ENCODE assay signal across 8 cellular contexts in genomic region chr19:52897149-52897935, GRCh38. TPM values are rescaled to one million over a fixed set of nuclear protein-coding genes. Genes with fewer than 3 reads are reported as not detected.
DNase-seq lines count a peak whose midpoint lies in the region; ATAC-seq lines count a peak whose summit lies in the region.

TSS of gene ZNF320 (minus strand) at chr19:52897635. CDS start at chr19:52890255, 7,380 bp downstream.

- CTCF ChIA-PET in activated CD4-positive, alpha-beta memory T cell treated with anti-CD3 and anti-CD28 coated beads, Interleukin-2, amount 10 ng/mL, durations not matched to agents 7 days and 5 days (lab: Charles Lee): no interaction called here

- H3K27me3 Mint-ChIP-seq in activated CD4-positive, alpha-beta memory T cell treated with anti-CD3 and anti-CD28 coated beads, Interleukin-2, amount 10 ng/mL, durations not matched to agents 7 days and 5 days: no peaks in the 10 kb centered on the region

- ATAC-seq in GM18858 (IDR thresholded peaks at IDR 0.05; ENCODE audit: unreplicated experiment) (peak; percentile 87), HG03097 (IDR thresholded peaks at IDR 0.05; ENCODE audit: low FRiP score, unreplicated experiment) (peak; percentile 98)

- H3K4me3 Mint-ChIP-seq in activated CD4-positive, alpha-beta memory T cell treated with anti-CD3 and anti-CD28 coated beads, Interleukin-2, amount 10 ng/mL, durations not matched to agents 7 days and 5 days: peak within 1 kb of the TSS; percentile 89

- peaks cover 27% of the 10 kb centered on the region for H3K9me3 Mint-ChIP-seq in activated CD4-positive, alpha-beta memory T cell treated with anti-CD3 and anti-CD28 coated beads, Interleukin-2, amount 10 ng/mL, durations not matched to agents 7 days and 5 days

- POLR2A ChIA-PET in activated CD4-positive, alpha-beta memory T cell treated with anti-CD3 and anti-CD28 coated beads, Interleukin-2, amount 10 ng/mL, durations not matched to agents 7 days and 5 days (lab: Charles Lee): interaction anchor here (0.6 kb wide), 1 partner anchor 1240 kb away, joined by 3 read pairs; no protein-coding TSS in a partner anchor

- H3K36me3 Mint-ChIP-seq in activated CD4-positive, alpha-beta memory T cell treated with anti-CD3 and anti-CD28 coated beads, Interleukin-2, amount 10 ng/mL, durations not matched to agents 7 days and 5 days (ENCODE audit: low read depth): peaks cover 46% of the 10 kb centered on the region

- peaks cover 12% of the 10 kb centered on the region for H3K4me1 Mint-ChIP-seq in activated CD4-positive, alpha-beta memory T cell treated with anti-CD3 and anti-CD28 coated beads, Interleukin-2, amount 10 ng/mL, durations not matched to agents 7 days and 5 days

- DNase-seq in 8988T (peak; percentile 65), NCI-H345 (lab: John Stamatoyannopoulos, UW) (peak; percentile 89), ecto neural progenitor cell (ENCODE audit: low spot score) (peak; percentile 97), medulla oblongata (ENCODE audit: extremely low spot score) (peak; percentile 98)
- DNase-seq in activated CD4-positive, alpha-beta memory T cell treated with anti-CD3 and anti-CD28 coated beads, Interleukin-2, amount 10 ng/mL, durations not matched to agents 7 days and 5 days: peak; percentile 93
- peak; percentile 74 to 91 (median 88) for DNase-seq in stimulated activated CD4-positive, alpha-beta T cell treated with anti-CD3 and anti-CD28 coated beads, TNF-alpha, amount 100 ng/mL, for 48 hours (ENCODE audit: low read depth in 3 of 3)

- H3K27ac Mint-ChIP-seq in activated CD4-positive, alpha-beta memory T cell treated with anti-CD3 and anti-CD28 coated beads, Interleukin-2, amount 10 ng/mL, durations not matched to agents 7 days and 5 days: peak within 1 kb of the TSS; percentile 83

RNA-seq across cellular contexts. Expression of gene ZNF320, which starts in this region (rescaled TPM):
- total RNA-seq in activated CD4-positive, alpha-beta memory T cell treated with anti-CD3 and anti-CD28 coated beads, Interleukin-2, amount 10 ng/mL, durations not matched to agents 7 days and 5 days: 1 to 10 TPM; 4.0 to 4.1 TPM

Comparison
In these comparisons a context has a peak if more than half of its experiments do, and no peak if none do; other contexts are left out.
1. Peak in every context shown above with its lines: DNase-seq and ATAC-seq.